Comparison of ENCODE assay signal across 18 cellular contexts in the genomic region with DNA sequence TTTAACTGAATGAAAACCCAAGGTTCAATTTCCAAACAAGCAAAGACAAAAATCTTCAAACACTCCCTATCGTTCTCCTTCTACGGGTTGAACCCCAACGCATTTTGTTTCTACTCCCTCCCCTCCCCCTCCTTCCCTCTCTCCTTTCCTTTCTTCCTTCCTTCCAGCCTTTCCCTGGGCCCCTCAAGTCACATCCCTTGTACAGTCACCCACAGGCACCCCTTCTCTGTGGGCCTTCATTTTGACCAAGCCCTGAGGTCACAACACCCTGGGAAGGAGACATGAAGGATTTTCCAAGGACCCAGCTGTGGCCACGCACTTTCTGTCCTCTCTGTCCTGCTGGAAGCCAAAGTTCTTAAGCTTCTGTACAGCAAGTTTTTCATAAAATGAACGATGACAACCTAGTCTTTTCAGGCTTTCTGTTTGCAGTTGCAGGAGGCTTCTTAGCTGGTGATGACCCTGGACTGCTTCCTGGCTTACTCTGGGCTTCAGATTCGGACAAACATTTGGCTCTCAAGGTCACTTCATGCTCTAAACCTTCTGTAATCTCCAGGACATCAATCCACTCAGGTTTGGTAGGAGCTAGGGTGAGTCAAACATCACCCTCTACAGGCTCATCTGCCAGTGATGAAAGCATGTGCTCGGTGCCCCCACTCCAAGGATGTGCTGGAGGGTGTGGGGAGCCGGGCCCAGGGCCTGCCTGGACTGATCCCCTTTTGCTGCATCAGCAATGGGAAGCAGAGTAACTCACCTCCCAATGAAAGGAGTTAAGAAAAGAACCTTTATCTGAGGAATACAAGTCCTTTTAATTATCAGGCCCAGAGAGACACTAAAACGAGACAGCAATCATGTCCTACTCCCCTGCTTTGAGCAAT. TPM values are rescaled to one million over a fixed set of nuclear protein-coding genes. Genes with fewer than 3 reads are reported as not detected.
DNase-seq lines count a peak whose midpoint lies in the region; ATAC-seq, FAIRE-seq and TF ChIP-seq lines count a peak whose summit lies in the region.
"Had no signal": no experiment of that assay in that cellular context is flagged by ENCODE, and none has a peak within 500 bp of the region (broad histone marks: within the 10 kb centered on the region; RNA-seq: fewer than 3 reads in every experiment).

No MANE protein-coding gene starts in this region.

- no peaks in the 10 kb centered on the region for H3K4me1 ChIP-seq in RWPE2 (ENCODE audit: insufficient read depth, poor library complexity, severe bottlenecking)
- peaks cover 0 to 3% of the 10 kb centered on the region in 2 experiments; a peak in 1 of 5 replicates for H3K4me1 ChIP-seq in K562 (replicated peaks in 1 of 2; ENCODE audit: control insufficient read depth in 2 of 2, insufficient read depth in 2 of 2, low read length in 2 of 2)
- peaks cover 8% of the 10 kb centered on the region for H3K4me1 ChIP-seq in foreskin keratinocyte
- H3K4me1 ChIP-seq in parathyroid adenoma: no peaks in the 10 kb centered on the region

- CTCF ChIA-PET in K562 (lab: Yijun Ruan, JAX; ENCODE audit: low intra/inter-chr PET ratio): no interaction called here

- ATAC-seq in RWPE2 (ENCODE audit: low read depth) (0 out of 3 replicates have a peak, but pooled peaks have one; percentile 29), K562 (no peak), foreskin keratinocyte (peak; percentile 60), left colon (no peak), HG03354 (IDR thresholded peaks at IDR 0.05; ENCODE audit: poor library complexity, severe bottlenecking, unreplicated experiment) (no peak)
- ATAC-seq: HCT116 had no signal

- H3K4me2 ChIP-seq in K562 (ENCODE audit: insufficient read depth, low read length) (no peak overlapping the region), parathyroid adenoma (ENCODE audit: low read length) (no peak overlapping the region)

- no peak for TF ChIP-seq EP300 in K562 (IDR thresholded peaks at IDR 0.05; ENCODE audit: low read length)

- no peak overlapping the region for H3K9ac ChIP-seq in K562 (ENCODE audit: insufficient read depth in 1 of 2, low read depth in 2 of 2, low read length in 2 of 2)
- no peak overlapping the region for H3K9ac ChIP-seq in parathyroid adenoma

- H3K27me3 ChIP-seq in RWPE2 (ENCODE audit: insufficient read depth, poor library complexity, severe bottlenecking) (no peaks in the 10 kb centered on the region), K562 (ENCODE audit: control insufficient read depth in 2 of 2, insufficient read depth in 2 of 2, low read length in 2 of 2) (no peaks in the 10 kb centered on the region), foreskin keratinocyte (no peaks in the 10 kb centered on the region), parathyroid adenoma (ENCODE audit: control insufficient read depth, insufficient read depth, low read length) (no peaks in the 10 kb centered on the region)

- POLR2A ChIA-PET in K562 (lab: Yijun Ruan, JAX): interaction anchor here (0.5 kb wide), 1 partner anchor 381 kb away, joined by 3 read pairs; no protein-coding TSS in a partner anchor

- intact Hi-C loops in K562 (cut with micrococcal nuclease) (no loop called here), left colon (cut with DNase I, micrococcal nuclease) (no loop called here)

- TF ChIP-seq RAD21 in K562 (CRISPR knock-in tag; conservative IDR thresholded peaks at IDR 0.05 in 1 of 2, IDR thresholded peaks at IDR 0.05 in 1 of 2): no peak

- no peak overlapping the region for H3K4me3 ChIP-seq in RWPE2 (ENCODE audit: severe bottlenecking)
- H3K4me3 ChIP-seq in K562: no peak overlapping the region
- no peak overlapping the region for H3K4me3 ChIP-seq in parathyroid adenoma (ENCODE audit: low read depth, low read length)

- H3K36me3 ChIP-seq in RWPE2 (ENCODE audit: low read depth) (no peaks in the 10 kb centered on the region), K562 (ENCODE audit: control insufficient read depth, insufficient read depth, low read length) (no peaks in the 10 kb centered on the region), parathyroid adenoma (ENCODE audit: control insufficient read depth, insufficient read depth, low read length) (no peaks in the 10 kb centered on the region)

- TF ChIP-seq CTCF in RWPE2 (IDR thresholded peaks at IDR 0.05; ENCODE audit: poor library complexity, severe bottlenecking) (no peak), K562 (IDR thresholded peaks at IDR 0.05 in 2 of 3, conservative IDR thresholded peaks at IDR 0.05 in 1 of 3; ENCODE audit: insufficient read depth in 2 of 3, low read depth in 1 of 3, low read length in 3 of 3) (no peak), foreskin keratinocyte (conservative IDR thresholded peaks at IDR 0.05) (peak; percentile 20), parathyroid adenoma (IDR thresholded peaks at IDR 0.05) (no peak)

- TF ChIP-seq POLR2A in K562 (conservative IDR thresholded peaks at IDR 0.05): no peak

- H4K20me1 ChIP-seq in K562 (replicated peaks; ENCODE audit: control insufficient read depth, insufficient read depth, low read length): no peaks in the 10 kb centered on the region

- no peaks in the 10 kb centered on the region for H3K9me3 ChIP-seq in RWPE2 (ENCODE audit: severe bottlenecking)
- no peaks in the 10 kb centered on the region for H3K9me3 ChIP-seq in K562 (replicated peaks; ENCODE audit: control insufficient read depth, insufficient read depth, low read depth, low read length)
- H3K9me3 ChIP-seq in parathyroid adenoma (ENCODE audit: control insufficient read depth, low read length): no peaks in the 10 kb centered on the region
- H3K9me3 ChIP-seq: Caco-2 had no signal

- in situ Hi-C loops in K562 (cut with MboI): no loop called here

- H3K27ac ChIP-seq in RWPE2 (ENCODE audit: poor library complexity, severe bottlenecking) (no peak overlapping the region), K562 (ENCODE audit: extremely low read depth, low read depth, low read length) (no peak overlapping the region), foreskin keratinocyte (no peak overlapping the region), parathyroid adenoma (no peak overlapping the region)

- no peaks in the 10 kb centered on the region for H3K9me1 ChIP-seq in K562 (ENCODE audit: control insufficient read depth, insufficient read depth, low read length)

- 38% methylated on average over 6 of the region's 9 CpGs for WGBS in K562 (ENCODE audit: insufficient coverage, low coverage, missing lambda C conversion rate)

- H2AFZ ChIP-seq in K562 (ENCODE audit: low read depth, low read length) (no peak overlapping the region), parathyroid adenoma (peak overlapping the region; percentile 8)

- H3K79me2 ChIP-seq in K562 (ENCODE audit: control insufficient read depth, insufficient read depth, low read length): no peaks in the 10 kb centered on the region
- no peaks in the 10 kb centered on the region for H3K79me2 ChIP-seq in parathyroid adenoma

- DNase-seq in RWPE2 (ENCODE audit: low spot score): no peak
- DNase-seq in K562 (ENCODE audit: extremely low read depth in 1 of 4, low spot score in 3 of 4): no peak
- peak; percentile 34 to 52 for DNase-seq in foreskin keratinocyte
- DNase-seq in C1 segment of cervical spinal cord (lab: John Stamatoyannopoulos, UW): no peak
- no peak for DNase-seq in NCI-H2227 (lab: John Stamatoyannopoulos, UW; ENCODE audit: unreplicated experiment)
- no peak for DNase-seq in left colon
- DNase-seq: Caco-2; CD8-positive, alpha-beta memory T cell; DND-41; GDM1 had no signal

- FAIRE-seq in K562 (lab: Jason Lieb, UNC): no peak
- FAIRE-seq: GM12892, H54 had no signal

- BruUV-seq in K562 (replicated peaks; lab: Mats Ljungman, UMichigan): no TSS peak

RNA-seq across cellular contexts. Expression of gene TMEM247, which starts 25.6 kb away (rescaled TPM):
- 3.0 TPM in 1 of 2 replicates, not detected in the other for total RNA-seq in K562 (2011; cell fraction: chromatin; rRNA removed; ENCODE audit: low replicate concordance)
- 0.92 and 2.0 TPM in 2 replicates for total RNA-seq in K562 (2011; cell fraction: nucleolus; rRNA removed)
- 1.5 TPM in 1 of 2 replicates, not detected in the other for total RNA-seq in K562 (2011; cell fraction: nucleoplasm; rRNA removed)
- 3.0 and 3.7 TPM in 2 replicates for total RNA-seq in K562 (2014; rRNA removed)
- 0.51 and 1.4 TPM in 2 replicates for total RNA-seq in K562 (2014; rRNA removed; fragmentation: Illumina TruSeq; extraction: Trizol)
- total RNA-seq in K562 (2015; rRNA removed; fragmentation: Illumina TruSeq; extraction: Trizol): 1.2 and 1.3 TPM in 2 replicates
- 4.7 and 4.9 TPM in 2 replicates for total RNA-seq in K562 (2021)
- polyA plus RNA-seq in K562 (2011; rRNA removed): 0.18 and 3.2 TPM in 2 replicates
- polyA plus RNA-seq in K562 (2011; cell fraction: cytosol; rRNA removed): 0.27 and 4.6 TPM in 2 replicates
- 0.32 and 6.5 TPM in 2 replicates for polyA plus RNA-seq in K562 (2011; cell fraction: nucleus; rRNA removed)
- polyA plus RNA-seq in K562 (2012): 3.0 and 6.2 TPM in 2 replicates
- 0.24 and 1.6 TPM in 2 replicates for polyA plus RNA-seq in K562 (2014; fragmentation: Illumina TruSeq; extraction: Trizol)
- 1 to 10 TPM; 2.1 to 3.1 TPM for polyA plus RNA-seq in K562 (2014; fragmentation: Nextera tagmentation; extraction: Ambion mirVana)
- 4.4 and 6.8 TPM in 2 replicates for polyA plus RNA-seq in K562 (2014; rRNA removed)
- polyA minus RNA-seq in K562 (2011; rRNA and poly(A)+ RNA removed): 0.35 TPM in 1 of 2 replicates, not detected in the other
- not detected in 2 replicates for polyA minus RNA-seq in K562 (2011; cell fraction: cytosol; rRNA and poly(A)+ RNA removed)
- 1.1 TPM in 1 of 2 replicates, not detected in the other for polyA minus RNA-seq in K562 (2011; cell fraction: nucleus; rRNA and poly(A)+ RNA removed)
- total RNA-seq in foreskin keratinocyte: not detected in 2 replicates
- not detected in 2 replicates for polyA plus RNA-seq in foreskin keratinocyte
- not detected for total RNA-seq in left colon
- total RNA-seq: A673; Caco-2; CD8-positive, alpha-beta memory T cell; HT-29 had no signal
- polyA plus RNA-seq: BJ; CD8-positive, alpha-beta memory T cell had no signal

RNA-seq across cellular contexts. Expression of gene RHOQ, which starts 37.4 kb away (rescaled TPM):
- 30.6 and 63.3 TPM in 2 replicates for total RNA-seq in K562 (2011; cell fraction: chromatin; rRNA removed; ENCODE audit: low replicate concordance)
- 18.5 and 24.9 TPM in 2 replicates for total RNA-seq in K562 (2011; cell fraction: nucleolus; rRNA removed)
- total RNA-seq in K562 (2011; cell fraction: nucleoplasm; rRNA removed): 38.8 and 65.0 TPM in 2 replicates
- total RNA-seq in K562 (2014; rRNA removed) (11.0 and 14.2 TPM in 2 replicates), K562 (2014; rRNA removed; fragmentation: Illumina TruSeq; extraction: Trizol) (19.7 and 23.0 TPM in 2 replicates), K562 (2015; rRNA removed; fragmentation: Illumina TruSeq; extraction: Trizol) (20.5 TPM in 2 replicates), K562 (2021) (17.9 and 20.1 TPM in 2 replicates), foreskin keratinocyte (23.9 and 32.2 TPM in 2 replicates), left colon (10 to 100 TPM; 11.8 to 23.9 TPM)
- polyA plus RNA-seq in K562 (2011; rRNA removed) (20.8 and 22.9 TPM in 2 replicates), K562 (2014; fragmentation: Illumina TruSeq; extraction: Trizol) (25.6 and 26.5 TPM in 2 replicates), K562 (2014; fragmentation: Nextera tagmentation; extraction: Ambion mirVana) (1 to 10 TPM; 7.6 to 8.2 TPM), K562 (2014; rRNA removed) (15.8 and 17.9 TPM in 2 replicates), foreskin keratinocyte (14.8 and 16.3 TPM in 2 replicates)
- 9.4 and 13.8 TPM in 2 replicates for polyA plus RNA-seq in K562 (2011; cell fraction: cytosol; rRNA removed)
- 46.6 and 53.0 TPM in 2 replicates for polyA plus RNA-seq in K562 (2011; cell fraction: nucleus; rRNA removed)
- 20.0 and 35.0 TPM in 2 replicates for polyA plus RNA-seq in K562 (2012)
- 16.6 and 19.7 TPM in 2 replicates for polyA minus RNA-seq in K562 (2011; rRNA and poly(A)+ RNA removed)
- 4.3 and 8.2 TPM in 2 replicates for polyA minus RNA-seq in K562 (2011; cell fraction: cytosol; rRNA and poly(A)+ RNA removed)
- polyA minus RNA-seq in K562 (2011; cell fraction: nucleus; rRNA and poly(A)+ RNA removed): 14.7 and 19.4 TPM in 2 replicates

RNA-seq across cellular contexts. Expression of gene ATP6V1E2, which starts 37.5 kb away (rescaled TPM):
- total RNA-seq in K562 (2011; cell fraction: chromatin; rRNA removed; ENCODE audit: low replicate concordance): 9.3 and 14.4 TPM in 2 replicates
- total RNA-seq in K562 (2011; cell fraction: nucleolus; rRNA removed): 6.8 and 8.8 TPM in 2 replicates
- total RNA-seq in K562 (2011; cell fraction: nucleoplasm; rRNA removed): 9.9 and 10.0 TPM in 2 replicates
- total RNA-seq in K562 (2014; rRNA removed) (8.4 and 9.2 TPM in 2 replicates), K562 (2014; rRNA removed; fragmentation: Illumina TruSeq; extraction: Trizol) (10.2 and 10.3 TPM in 2 replicates), K562 (2015; rRNA removed; fragmentation: Illumina TruSeq; extraction: Trizol) (8.8 and 10.0 TPM in 2 replicates), K562 (2021) (9.7 and 11.5 TPM in 2 replicates), foreskin keratinocyte (7.1 and 8.3 TPM in 2 replicates), left colon (1 to 10 TPM; 1.9 to 2.9 TPM)
- polyA plus RNA-seq in K562 (2011; rRNA removed) (8.5 and 11.3 TPM in 2 replicates), K562 (2014; fragmentation: Illumina TruSeq; extraction: Trizol) (8.2 and 11.9 TPM in 2 replicates), K562 (2014; fragmentation: Nextera tagmentation; extraction: Ambion mirVana) (1 to 10 TPM; 3.8 to 4.1 TPM), K562 (2014; rRNA removed) (5.4 and 7.7 TPM in 2 replicates), foreskin keratinocyte (4.1 and 5.0 TPM in 2 replicates)
- polyA plus RNA-seq in K562 (2011; cell fraction: cytosol; rRNA removed): 6.7 and 7.3 TPM in 2 replicates
- polyA plus RNA-seq in K562 (2011; cell fraction: nucleus; rRNA removed): 6.3 and 8.2 TPM in 2 replicates
- polyA plus RNA-seq in K562 (2012): 7.8 and 14.8 TPM in 2 replicates
- polyA minus RNA-seq in K562 (2011; rRNA and poly(A)+ RNA removed): 10.0 and 11.0 TPM in 2 replicates
- polyA minus RNA-seq in K562 (2011; cell fraction: cytosol; rRNA and poly(A)+ RNA removed): 4.1 and 6.8 TPM in 2 replicates
- polyA minus RNA-seq in K562 (2011; cell fraction: nucleus; rRNA and poly(A)+ RNA removed): 4.7 and 7.4 TPM in 2 replicates

Comparison
In these comparisons a context has a peak if more than half of its experiments do, and no peak if none do; other contexts are left out.
1. ATAC-seq: peak in RWPE2 (single experiment) and foreskin keratinocyte (single experiment); none in K562 (single experiment), left colon (single experiment) and HG03354 (single experiment).
2. DNase-seq: peak in foreskin keratinocyte (2 of 2); none in RWPE2 (single experiment), K562 (0 of 4), C1 segment of cervical spinal cord (0 of 14), NCI-H2227 (single experiment) and left colon (0 of 2).